Comparison of ENCODE assay signal across 10 cellular contexts in genomic region chr21:44815852-44816628, GRCh38. TPM values are rescaled to one million over a fixed set of nuclear protein-coding genes. Genes with fewer than 3 reads are reported as not detected.
A peak's percentile ranks its signal among the peaks of the same experiment; 100 is the strongest.
DNase-seq lines count a peak whose midpoint lies in the region; ATAC-seq, FAIRE-seq and TF ChIP-seq lines count a peak whose summit lies in the region.
"Had no signal": no experiment of that assay in that cellular context is flagged by ENCODE, and none has a peak within 500 bp of the region (broad histone marks: within the 10 kb centered on the region; RNA-seq: fewer than 3 reads in every experiment).

No MANE protein-coding gene starts in this region.

- peak; percentile 21 for DNase-seq in DMS 273 (lab: John Stamatoyannopoulos, UW; ENCODE audit: unreplicated experiment)
- DNase-seq in DMS 273 treated with DMSO at 0.1 percent for 48 hours (lab: John Stamatoyannopoulos, UW) = no peak
- DNase-seq in central memory CD8-positive, alpha-beta T cell (ENCODE audit: low spot score in 2 of 2) = no peak
- DNase-seq in neural crest cell (ENCODE audit: low read depth, low spot score) = no peak
- no peak for DNase-seq in GM12891 (ENCODE audit: insufficient read length, low spot score)
- no peak for DNase-seq in medulla oblongata (ENCODE audit: extremely low spot score)
- DNase-seq: NCI-H2029 had no signal

- H3K4me1 Mint-ChIP-seq in central memory CD8-positive, alpha-beta T cell = peaks cover 12% of the 10 kb centered on the region
- peaks cover 9% of the 10 kb centered on the region for H3K4me1 Mint-ChIP-seq in neural crest cell

- H3K36me3 Mint-ChIP-seq in central memory CD8-positive, alpha-beta T cell (ENCODE audit: insufficient read depth) = peaks cover 15% of the 10 kb centered on the region
- peaks cover 8% of the 10 kb centered on the region for H3K36me3 Mint-ChIP-seq in neural crest cell (ENCODE audit: low read depth)

- H3K4me3 Mint-ChIP-seq in central memory CD8-positive, alpha-beta T cell = peak overlapping the region; percentile 79
- H3K4me3 Mint-ChIP-seq in neural crest cell = peak overlapping the region; percentile 91

- peak overlapping the region; percentile 24 for H3K9ac ChIP-seq in Loucy (ENCODE audit: low read depth, low read length, poor library complexity, severe bottlenecking)

- no peaks in the 10 kb centered on the region for H3K9me3 ChIP-seq in Loucy (ENCODE audit: insufficient read depth, low read depth, low read length)
- H3K9me3 ChIP-seq: mucosa of descending colon had no signal

- H3K4me1 ChIP-seq in Loucy (ENCODE audit: insufficient read depth, low read length, poor library complexity, severe bottlenecking) = peaks cover 18% of the 10 kb centered on the region

- H3K27ac Mint-ChIP-seq in central memory CD8-positive, alpha-beta T cell (ENCODE audit: low read depth) = no peak overlapping the region
- peak overlapping the region; percentile 37 for H3K27ac Mint-ChIP-seq in neural crest cell (ENCODE audit: unreplicated experiment)

- H3K27me3 ChIP-seq in Loucy (ENCODE audit: insufficient read depth, low read length, poor library complexity, severe bottlenecking) = no peaks in the 10 kb centered on the region

- H3K9me2 ChIP-seq in Loucy (replicated peaks; ENCODE audit: low read depth, low read length) = no peaks in the 10 kb centered on the region

- TF ChIP-seq POLR2A in GM12891 (IDR thresholded peaks at IDR 0.05; ENCODE audit: low read depth, low read length) = no peak

- H3K9me3 Mint-ChIP-seq in central memory CD8-positive, alpha-beta T cell = no peaks in the 10 kb centered on the region
- H3K9me3 Mint-ChIP-seq in neural crest cell = peaks cover 4% of the 10 kb centered on the region

- no peaks in the 10 kb centered on the region for H3F3A ChIP-seq in Loucy (ENCODE audit: low read depth)

- peaks cover 74% of the 10 kb centered on the region for H3K79me2 ChIP-seq in Loucy (ENCODE audit: insufficient read depth, low read length)

- ATAC-seq in central memory CD8-positive, alpha-beta T cell (replicated peaks; ENCODE audit: extremely low read depth, poor library complexity, severe bottlenecking) = no peak
- ATAC-seq in GM18868 (IDR thresholded peaks at IDR 0.05; ENCODE audit: unreplicated experiment) = no peak
- ATAC-seq: mucosa of descending colon had no signal

- peak overlapping the region; percentile 64 for H3K4me3 ChIP-seq in Loucy (ENCODE audit: low read length, poor library complexity, severe bottlenecking)
- H3K4me3 ChIP-seq: mucosa of descending colon had no signal

- peaks cover 4% of the 10 kb centered on the region; the same call in 1 of the 2 replicates for H3K36me3 ChIP-seq in Loucy (ENCODE audit: insufficient read depth, low read length)

- H3K4me2 ChIP-seq in Loucy (ENCODE audit: low read depth, low read length, poor library complexity, severe bottlenecking) = peak overlapping the region; percentile 78

- FAIRE-seq in GM12891 (lab: Jason Lieb, UNC) = no peak

- H2AFZ ChIP-seq in Loucy (ENCODE audit: low read length) = no peak overlapping the region

- H4K20me1 ChIP-seq in Loucy (ENCODE audit: insufficient read depth, low read length, poor library complexity, severe bottlenecking) = peaks cover 62% of the 10 kb centered on the region

- H3K27me3 Mint-ChIP-seq in central memory CD8-positive, alpha-beta T cell = no peaks in the 10 kb centered on the region
- H3K27me3 Mint-ChIP-seq in neural crest cell (ENCODE audit: low read depth) = no peaks in the 10 kb centered on the region

- TF ChIP-seq CTCF in Loucy (conservative IDR thresholded peaks at IDR 0.05; ENCODE audit: low read length) (no peak), neural crest cell (conservative IDR thresholded peaks at IDR 0.05) (no peak)

TF ChIP-seq in GM12891, 5 proteins besides CTCF, POLR2A, EP300 and RAD21:
- no peak for TF ChIP-seq PAX5 (IDR thresholded peaks at IDR 0.05; ENCODE audit: insufficient read depth, low read length, severe bottlenecking)
- TF ChIP-seq POLR2AphosphoS5 (IDR thresholded peaks at IDR 0.05; ENCODE audit: low read depth, low read length) = no peak
- no peak for TF ChIP-seq TAF1 (IDR thresholded peaks at IDR 0.05; ENCODE audit: low read depth, low read length)
- no peak for TF ChIP-seq SPI1 (IDR thresholded peaks at IDR 0.05; ENCODE audit: low read depth, low read length)

RNA-seq across cellular contexts. Expression of gene SUMO3, which starts 1.8 kb away (rescaled TPM):
- 92.1 and 97.7 TPM in 2 replicates for total RNA-seq in neural crest cell
- polyA plus RNA-seq in GM12891 (2012; ENCODE audit: low read depth, missing spikeins) = 67.9 TPM

RNA-seq across cellular contexts. Expression of gene UBE2G2, which starts 14.4 kb away (rescaled TPM):
- 108 and 111 TPM in 2 replicates for total RNA-seq in neural crest cell
- polyA plus RNA-seq in GM12891 (2012; ENCODE audit: low read depth, missing spikeins) = 41.5 TPM

RNA-seq across cellular contexts. Expression of gene PTTG1IP, which starts 57.5 kb away (rescaled TPM):
- 164 and 169 TPM in 2 replicates for total RNA-seq in neural crest cell
- 26.6 TPM for polyA plus RNA-seq in GM12891 (2012; ENCODE audit: low read depth, missing spikeins)
